ENCODE assay signal across 14 cellular contexts in genomic region chr1:50474859-50475809, GRCh38. TPM values are rescaled to one million over a fixed set of nuclear protein-coding genes. Genes with fewer than 3 reads are reported as not detected.
DNase-seq lines count a peak whose midpoint lies in the region; ATAC-seq and TF ChIP-seq lines count a peak whose summit lies in the region.
"Had no signal": no experiment of that assay in that cellular context is flagged by ENCODE, and none has a peak within 500 bp of the region (broad histone marks: within the 10 kb centered on the region; RNA-seq: fewer than 3 reads in every experiment).

No MANE protein-coding gene starts in this region.

- intact Hi-C loops in colonic mucosa (cut with DNase I) = no loop called here
- intact Hi-C loops in left colon (cut with DNase I, micrococcal nuclease) = no loop called here
- intact Hi-C loops in CD4-positive, alpha-beta memory T cell (cut with micrococcal nuclease) = no loop called here

- H3K27me3 Mint-ChIP-seq in activated T-cell treated with anti-CD3 and anti-CD28 coated beads, Interleukin-2, amount 50 U/mL, for 4 hours (ENCODE audit: low read depth) = no peaks in the 10 kb centered on the region
- no peaks in the 10 kb centered on the region for H3K27me3 Mint-ChIP-seq in CD4-positive, alpha-beta memory T cell
- H3K27me3 Mint-ChIP-seq: natural killer cell treated with Interleukin-12 subunit alpha and Interleukin-12 subunit beta and Interleukin-15 and Interleukin-18, amount 100 ng/mL, for 72 hours had no signal

- POLR2A ChIA-PET in CD4-positive, alpha-beta memory T cell (lab: Charles Lee; ENCODE audit: partially characterized antibody) = no interaction called here

- H3K27ac Mint-ChIP-seq in CD4-positive, alpha-beta memory T cell = no peak overlapping the region
- H3K27ac Mint-ChIP-seq: natural killer cell treated with Interleukin-12 subunit alpha and Interleukin-12 subunit beta and Interleukin-15 and Interleukin-18, amount 100 ng/mL, for 72 hours had no signal

- H3K36me3 Mint-ChIP-seq in activated T-cell treated with anti-CD3 and anti-CD28 coated beads, Interleukin-2, amount 50 U/mL, for 4 hours (ENCODE audit: insufficient read depth) = peaks cover 30% of the 10 kb centered on the region
- H3K36me3 Mint-ChIP-seq in CD4-positive, alpha-beta memory T cell = peaks cover 42 to 45% of the 10 kb centered on the region in 2 donors
- H3K36me3 Mint-ChIP-seq: natural killer cell treated with Interleukin-12 subunit alpha and Interleukin-12 subunit beta and Interleukin-15 and Interleukin-18, amount 100 ng/mL, for 72 hours had no signal

- H3K27me3 ChIP-seq in colonic mucosa (no peaks in the 10 kb centered on the region), right atrium auricular region (no peaks in the 10 kb centered on the region)
- no peaks in the 10 kb centered on the region for H3K27me3 ChIP-seq in CD4-positive, alpha-beta memory T cell (ENCODE audit: insufficient read depth, low read length)
- H3K27me3 ChIP-seq: BLaER1 treated with 17β-estradiol and CSF1 and Interleukin-3, amounts not matched to agents 10 nM and 100 nM had no signal

- DNase-seq in ELF-1 (ENCODE audit: low read depth, low spot score) (peak; percentile 42), NCI-H2029 (lab: John Stamatoyannopoulos, UW) (peak; percentile 36), colonic mucosa (no peak), left colon (no peak), right atrium auricular region (ENCODE audit: low spot score) (no peak)
- DNase-seq in activated T-cell treated with anti-CD3 and anti-CD28 coated beads, Interleukin-2, amount 50 U/mL, for 4 hours = no peak
- no peak for DNase-seq in CD4-positive, alpha-beta memory T cell
- DNase-seq: GM23248, NCI-H1048, T1000 had no signal

- TF ChIP-seq CTCF in colonic mucosa (IDR thresholded peaks at IDR 0.05) (no peak), right atrium auricular region (IDR thresholded peaks at IDR 0.05) (no peak)

- H3K9me3 Mint-ChIP-seq in activated T-cell treated with anti-CD3 and anti-CD28 coated beads, Interleukin-2, amount 50 U/mL, for 4 hours = no peaks in the 10 kb centered on the region
- no peaks in the 10 kb centered on the region for H3K9me3 Mint-ChIP-seq in CD4-positive, alpha-beta memory T cell
- H3K9me3 Mint-ChIP-seq: natural killer cell treated with Interleukin-12 subunit alpha and Interleukin-12 subunit beta and Interleukin-15 and Interleukin-18, amount 100 ng/mL, for 72 hours had no signal

- no peaks in the 10 kb centered on the region for H3K36me3 ChIP-seq in colonic mucosa
- peaks cover 10% of the 10 kb centered on the region for H3K36me3 ChIP-seq in right atrium auricular region
- peaks cover 9% of the 10 kb centered on the region for H3K36me3 ChIP-seq in CD4-positive, alpha-beta memory T cell (ENCODE audit: insufficient read depth, low read length)

- no peaks in the 10 kb centered on the region for H3K4me1 Mint-ChIP-seq in activated T-cell treated with anti-CD3 and anti-CD28 coated beads, Interleukin-2, amount 50 U/mL, for 4 hours (ENCODE audit: low read depth)
- H3K4me1 Mint-ChIP-seq in CD4-positive, alpha-beta memory T cell = no peaks in the 10 kb centered on the region

- CTCF ChIA-PET in CD4-positive, alpha-beta memory T cell (lab: Charles Lee; ENCODE audit: partially characterized antibody) = no interaction called here

- peak; percentile 99 for ATAC-seq in left colon
- ATAC-seq in activated T-cell treated with anti-CD3 and anti-CD28 coated beads, Interleukin-2, amount 50 U/mL, for 4 hours = no peak
- ATAC-seq in GM19455 (IDR thresholded peaks at IDR 0.05; ENCODE audit: unreplicated experiment) = no peak
- ATAC-seq: natural killer cell treated with Interleukin-12 subunit alpha and Interleukin-12 subunit beta and Interleukin-15 and Interleukin-18, amount 100 ng/mL, for 72 hours had no signal

- H3K27ac ChIP-seq in colonic mucosa (peak overlapping the region; percentile 38), right atrium auricular region (no peak overlapping the region)
- H3K27ac ChIP-seq in CD4-positive, alpha-beta memory T cell (ENCODE audit: low read depth, low read length) = no peak overlapping the region
- H3K27ac ChIP-seq: BLaER1 treated with 17β-estradiol and CSF1 and Interleukin-3, amounts not matched to agents 10 nM and 100 nM; GM23248 had no signal

- H3K9me3 ChIP-seq in colonic mucosa = no peaks in the 10 kb centered on the region
- H3K9me3 ChIP-seq in right atrium auricular region = no peaks in the 10 kb centered on the region
- no peaks in the 10 kb centered on the region for H3K9me3 ChIP-seq in CD4-positive, alpha-beta memory T cell (ENCODE audit: control insufficient read depth in 1 of 2, low read length in 2 of 2)
- H3K9me3 ChIP-seq: BLaER1 treated with 17β-estradiol and CSF1 and Interleukin-3, amounts not matched to agents 10 nM and 100 nM had no signal

- no peak overlapping the region for H3K4me3 ChIP-seq in colonic mucosa
- no peak overlapping the region for H3K4me3 ChIP-seq in right atrium auricular region
- no peak overlapping the region for H3K4me3 ChIP-seq in CD4-positive, alpha-beta memory T cell (ENCODE audit: low read length in 2 of 2)
- H3K4me3 ChIP-seq: BLaER1 treated with 17β-estradiol and CSF1 and Interleukin-3, amounts not matched to agents 10 nM and 100 nM; GM23248 had no signal

- no peaks in the 10 kb centered on the region for H3K4me1 ChIP-seq in colonic mucosa
- no peaks in the 10 kb centered on the region for H3K4me1 ChIP-seq in right atrium auricular region
- no peaks in the 10 kb centered on the region for H3K4me1 ChIP-seq in CD4-positive, alpha-beta memory T cell (ENCODE audit: insufficient read depth, low read length)
- H3K4me1 ChIP-seq: BLaER1 treated with 17β-estradiol and CSF1 and Interleukin-3, amounts not matched to agents 10 nM and 100 nM had no signal

- no peak overlapping the region for H3K4me3 Mint-ChIP-seq in activated T-cell treated with anti-CD3 and anti-CD28 coated beads, Interleukin-2, amount 50 U/mL, for 4 hours
- no peak overlapping the region for H3K4me3 Mint-ChIP-seq in CD4-positive, alpha-beta memory T cell
- H3K4me3 Mint-ChIP-seq: natural killer cell treated with Interleukin-12 subunit alpha and Interleukin-12 subunit beta and Interleukin-15 and Interleukin-18, amount 100 ng/mL, for 72 hours had no signal

- H3K9ac ChIP-seq in colonic mucosa (ENCODE audit: low read depth in 2 of 2, low read length in 2 of 2) = no peak overlapping the region
- H3K9ac ChIP-seq: BLaER1 treated with 17β-estradiol and CSF1 and Interleukin-3, amounts not matched to agents 10 nM and 100 nM; GM23248 had no signal

RNA-seq across cellular contexts. Expression of gene DMRTA2, which starts 51.9 kb away (rescaled TPM):
- not detected for total RNA-seq in colonic mucosa
- under 1 TPM in 1 of 2 donors, not detected in 1; 0.18 TPM for total RNA-seq in left colon
- not detected for total RNA-seq in activated T-cell treated with anti-CD3 and anti-CD28 coated beads, Interleukin-2, amount 50 U/mL, for 4 hours
- total RNA-seq in right atrium auricular region = not detected
- not detected for total RNA-seq in CD4-positive, alpha-beta memory T cell
- not detected for polyA plus RNA-seq in CD4-positive, alpha-beta memory T cell
- total RNA-seq: GM23248 had no signal
- polyA plus RNA-seq: adipose tissue, GM23248 had no signal

Comparison
In these comparisons a context has a peak if more than half of its experiments do, and no peak if none do; other contexts are left out.
1. DNase-seq: peak in ELF-1 (single experiment) and NCI-H2029 (single experiment); none in colonic mucosa (single experiment), left colon (0 of 2), activated T-cell treated with anti-CD3 and anti-CD28 coated beads, Interleukin-2, amount 50 U/mL, for 4 hours (single experiment), right atrium auricular region (single experiment) and CD4-positive, alpha-beta memory T cell (0 of 5).